ENCODE assay signal across 27 cellular contexts in genomic region chr10:121572857-121573540, GRCh38. TPM values are rescaled to one million over a fixed set of nuclear protein-coding genes. Genes with fewer than 3 reads are reported as not detected.
DNase-seq lines count a peak whose midpoint lies in the region; ATAC-seq, FAIRE-seq and TF ChIP-seq lines count a peak whose summit lies in the region.
"Had no signal": no experiment of that assay in that cellular context is flagged by ENCODE, and none has a peak within 500 bp of the region (broad histone marks: within the 10 kb centered on the region; RNA-seq: fewer than 3 reads in every experiment).

No MANE protein-coding gene starts in this region.

- no peaks in the 10 kb centered on the region for H3K9me3 Mint-ChIP-seq in progenitor cell of endocrine pancreas (ENCODE audit: low read depth)
- peaks cover 0 to 4% of the 10 kb centered on the region in 2 donors for H3K9me3 Mint-ChIP-seq in stimulated activated naive B cell treated with anti-CD40 and anti-IgM and Interleukin-4, amounts not matched to agents 10 μg/mL and 1 μg/mL and 100 μg/mL, for 72 hours
- H3K9me3 Mint-ChIP-seq: activated T-helper 1 cell treated with anti-CD3 and anti-CD28 coated beads, Interleukin-12 subunit alpha, Interleukin-12 subunit beta, Interleukin-2, Interleukin-4 antibody, amounts not matched to agents 30 ng/mL and 10 ng/mL and 1 ng/mL, durations not matched to agents 14 hours and 24 hours and 36 hours; nephron progenitor cell; T-cell had no signal

- ATAC-seq in right lobe of liver (no peak), GM19463 (IDR thresholded peaks at IDR 0.05; ENCODE audit: unreplicated experiment) (no peak)
- ATAC-seq in stimulated activated naive B cell treated with anti-CD40 and anti-IgM and Interleukin-4, amounts not matched to agents 10 μg/mL and 1 μg/mL and 100 μg/mL, for 72 hours (replicated peaks), result no peak
- ATAC-seq: activated CD8-positive, alpha-beta memory T cell treated with anti-CD3 and anti-CD28 coated beads, Interleukin-2, amount 10 ng/mL, durations not matched to agents 7 days and 5 days; activated naive CD4-positive, alpha-beta T cell treated with anti-CD3 and anti-CD28 coated beads, Interleukin-2, amount 50 U/mL, for 72 hours; gastrocnemius medialis; T-cell had no signal

- peak; percentile 21 for DNase-seq in A172 (ENCODE audit: low spot score)
- no peak for DNase-seq in esophagus muscularis mucosa (ENCODE audit: extremely low spot score)
- DNase-seq in progenitor cell of endocrine pancreas (ENCODE audit: low spot score, unreplicated experiment), result no peak
- DNase-seq in GM12892 (ENCODE audit: insufficient read length), result no peak
- no peak for DNase-seq in right lobe of liver
- DNase-seq in stimulated activated naive B cell treated with anti-CD40 and anti-IgM and Interleukin-4, amounts not matched to agents 10 μg/mL and 1 μg/mL and 100 μg/mL, for 72 hours, result no peak
- DNase-seq: activated CD4-positive, alpha-beta T cell treated with anti-CD3 and anti-CD28 coated beads for 4 hours; activated CD8-positive, alpha-beta memory T cell treated with anti-CD3 and anti-CD28 coated beads, Interleukin-2, amount 10 ng/mL, durations not matched to agents 7 days and 5 days; effector CD4-positive, alpha-beta T cell; gastrocnemius medialis; GM23248; Karpas-422; mesenchymal stem cell; nephron progenitor cell; SHP77 treated with DMSO at 0.1 percent for 48 hours; spleen; stimulated activated CD4-positive, alpha-beta T cell treated with anti-CD3 and anti-CD28 coated beads, Interleukin-4, amount 100 ng/mL, for 4 hours; T-cell had no signal

- TF ChIP-seq EP300 in esophagus muscularis mucosa (IDR thresholded peaks at IDR 0.05), result no peak

- TF ChIP-seq POLR2A in esophagus muscularis mucosa (IDR thresholded peaks at IDR 0.05; ENCODE audit: low read depth) (no peak), GM12892 (IDR thresholded peaks at IDR 0.05; ENCODE audit: low read depth, low read length) (no peak), right lobe of liver (IDR thresholded peaks at IDR 0.05) (no peak)

- POLR2A ChIA-PET in HEK293 (lab: Yijun Ruan, JAX), result interaction anchor here (0.6 kb wide), 1 partner anchor 35 kb away, joined by 6 read pairs; no protein-coding TSS in a partner anchor

- H3K27ac ChIP-seq in HEK293 (ENCODE audit: extremely low read depth, low read depth, low read length) (peak overlapping the region; percentile 69), esophagus muscularis mucosa (replicated peaks in 1 of 4) (peak overlapping the region; percentile 77 to 85 (median 82)), right lobe of liver (no peak overlapping the region)
- H3K27ac ChIP-seq: ascending aorta; BLaER1 treated with 17β-estradiol and CSF1 and Interleukin-3, amounts not matched to agents 10 nM and 100 nM; gastrocnemius medialis; GM23248; spleen had no signal

- H3K4me1 Mint-ChIP-seq in progenitor cell of endocrine pancreas (ENCODE audit: low read depth), result peaks cover 42% of the 10 kb centered on the region
- H3K4me1 Mint-ChIP-seq in stimulated activated naive B cell treated with anti-CD40 and anti-IgM and Interleukin-4, amounts not matched to agents 10 μg/mL and 1 μg/mL and 100 μg/mL, for 72 hours, result no peaks in the 10 kb centered on the region
- H3K4me1 Mint-ChIP-seq: activated CD8-positive, alpha-beta memory T cell treated with anti-CD3 and anti-CD28 coated beads, Interleukin-2, amount 10 ng/mL, durations not matched to agents 7 days and 5 days; T-cell had no signal

- H3K36me3 Mint-ChIP-seq in progenitor cell of endocrine pancreas (ENCODE audit: insufficient read depth), result peaks cover 17% of the 10 kb centered on the region
- no peaks in the 10 kb centered on the region for H3K36me3 Mint-ChIP-seq in stimulated activated naive B cell treated with anti-CD40 and anti-IgM and Interleukin-4, amounts not matched to agents 10 μg/mL and 1 μg/mL and 100 μg/mL, for 72 hours
- H3K36me3 Mint-ChIP-seq: activated CD8-positive, alpha-beta memory T cell treated with anti-CD3 and anti-CD28 coated beads, Interleukin-2, amount 10 ng/mL, durations not matched to agents 7 days and 5 days; activated naive CD4-positive, alpha-beta T cell treated with anti-CD3 and anti-CD28 coated beads, Interleukin-2, amount 50 U/mL, for 72 hours; T-cell had no signal

- no peak overlapping the region for H3K4me3 Mint-ChIP-seq in progenitor cell of endocrine pancreas (ENCODE audit: low read depth)
- H3K4me3 Mint-ChIP-seq in stimulated activated naive B cell treated with anti-CD40 and anti-IgM and Interleukin-4, amounts not matched to agents 10 μg/mL and 1 μg/mL and 100 μg/mL, for 72 hours, result no peak overlapping the region
- H3K4me3 Mint-ChIP-seq: activated CD8-positive, alpha-beta memory T cell treated with anti-CD3 and anti-CD28 coated beads, Interleukin-2, amount 10 ng/mL, durations not matched to agents 7 days and 5 days; activated T-helper 1 cell treated with anti-CD3 and anti-CD28 coated beads, Interleukin-12 subunit alpha, Interleukin-12 subunit beta, Interleukin-2, Interleukin-4 antibody, amounts not matched to agents 30 ng/mL and 10 ng/mL and 1 ng/mL, durations not matched to agents 14 hours and 24 hours and 36 hours; nephron progenitor cell; T-cell had no signal

- H3K9me3 ChIP-seq in HEK293 (ENCODE audit: control insufficient read depth, insufficient read depth, low read depth, low read length) (no peaks in the 10 kb centered on the region), esophagus muscularis mucosa (no peaks in the 10 kb centered on the region), right lobe of liver (no peaks in the 10 kb centered on the region)
- H3K9me3 ChIP-seq: ascending aorta; BLaER1 treated with 17β-estradiol and CSF1 and Interleukin-3, amounts not matched to agents 10 nM and 100 nM; gastrocnemius medialis; spleen had no signal

- CTCF ChIA-PET in HEK293 (lab: Yijun Ruan, JAX), result interaction anchor here (0.6 to 1.4 kb wide), 4 partner anchors 17 to 624 kb away, joined by 3 read pairs; no protein-coding TSS in a partner anchor

- H3K27ac Mint-ChIP-seq in progenitor cell of endocrine pancreas, result peak overlapping the region; percentile 49
- H3K27ac Mint-ChIP-seq in stimulated activated naive B cell treated with anti-CD40 and anti-IgM and Interleukin-4, amounts not matched to agents 10 μg/mL and 1 μg/mL and 100 μg/mL, for 72 hours, result no peak overlapping the region
- H3K27ac Mint-ChIP-seq: activated CD8-positive, alpha-beta memory T cell treated with anti-CD3 and anti-CD28 coated beads, Interleukin-2, amount 10 ng/mL, durations not matched to agents 7 days and 5 days; activated naive CD4-positive, alpha-beta T cell treated with anti-CD3 and anti-CD28 coated beads, Interleukin-2, amount 50 U/mL, for 72 hours; activated T-helper 1 cell treated with anti-CD3 and anti-CD28 coated beads, Interleukin-12 subunit alpha, Interleukin-12 subunit beta, Interleukin-2, Interleukin-4 antibody, amounts not matched to agents 30 ng/mL and 10 ng/mL and 1 ng/mL, durations not matched to agents 14 hours and 24 hours and 36 hours; nephron progenitor cell; T-cell had no signal

- H3K27me3 ChIP-seq in esophagus muscularis mucosa (no peaks in the 10 kb centered on the region), right lobe of liver (no peaks in the 10 kb centered on the region)
- H3K27me3 ChIP-seq: ascending aorta; BLaER1 treated with 17β-estradiol and CSF1 and Interleukin-3, amounts not matched to agents 10 nM and 100 nM had no signal

- no peaks in the 10 kb centered on the region for H3K27me3 Mint-ChIP-seq in progenitor cell of endocrine pancreas
- H3K27me3 Mint-ChIP-seq in stimulated activated naive B cell treated with anti-CD40 and anti-IgM and Interleukin-4, amounts not matched to agents 10 μg/mL and 1 μg/mL and 100 μg/mL, for 72 hours, result peaks cover 0 to 6% of the 10 kb centered on the region in 2 donors
- H3K27me3 Mint-ChIP-seq: activated CD8-positive, alpha-beta memory T cell treated with anti-CD3 and anti-CD28 coated beads, Interleukin-2, amount 10 ng/mL, durations not matched to agents 7 days and 5 days had no signal

- H3K4me3 ChIP-seq in HEK293 (ENCODE audit: low read depth, low read length) (no peak overlapping the region), esophagus muscularis mucosa (peak overlapping the region; percentile 24 to 34 (median 27)), right lobe of liver (no peak overlapping the region)
- H3K4me3 ChIP-seq: ascending aorta; BLaER1 treated with 17β-estradiol and CSF1 and Interleukin-3, amounts not matched to agents 10 nM and 100 nM; gastrocnemius medialis; GM23248; spleen had no signal

- TF ChIP-seq CTCF in HEK293 (tag by site-specific recombination; IDR thresholded peaks at IDR 0.05) (no peak), esophagus muscularis mucosa (IDR thresholded peaks at IDR 0.05) (no peak), progenitor cell of endocrine pancreas (IDR thresholded peaks at IDR 0.05; ENCODE audit: unreplicated experiment) (no peak), right lobe of liver (IDR thresholded peaks at IDR 0.05) (no peak)

- FAIRE-seq in GM12892 (lab: Jason Lieb, UNC), result no peak
- FAIRE-seq: GM12891, HTR-8/SVneo, TTC549 had no signal

- intact Hi-C loops in esophagus muscularis mucosa (cut with DNase I) (no loop called here), right lobe of liver (cut with DNase I) (no loop called here)

- H3K36me3 ChIP-seq in HEK293 (ENCODE audit: control insufficient read depth in 2 of 2, insufficient read depth in 1 of 2, low read length in 2 of 2) (no peaks in the 10 kb centered on the region), esophagus muscularis mucosa (no peaks in the 10 kb centered on the region), right lobe of liver (no peaks in the 10 kb centered on the region)
- H3K36me3 ChIP-seq: ascending aorta; BLaER1 treated with 17β-estradiol and CSF1 and Interleukin-3, amounts not matched to agents 10 nM and 100 nM; gastrocnemius medialis; spleen had no signal

- peaks cover 20% of the 10 kb centered on the region for H3K4me1 ChIP-seq in HEK293 (ENCODE audit: control insufficient read depth, insufficient read depth, low read length)
- H3K4me1 ChIP-seq in esophagus muscularis mucosa, result peaks cover 0 to 77% (median 70%) of the 10 kb centered on the region in 4 donors
- peaks cover 0 to 4% (median 0%) of the 10 kb centered on the region in 4 donors for H3K4me1 ChIP-seq in right lobe of liver
- H3K4me1 ChIP-seq: ascending aorta; BLaER1 treated with 17β-estradiol and CSF1 and Interleukin-3, amounts not matched to agents 10 nM and 100 nM; gastrocnemius medialis; spleen had no signal

- WGBS in esophagus muscularis mucosa, result 35% methylated on average over 14 of the region's 14 CpGs
- 60% methylated on average over 14 of the region's 14 CpGs for WGBS in right lobe of liver (ENCODE audit: insufficient coverage, low coverage, low lambda C conversion rate, missing lambda C conversion rate)

TF ChIP-seq in HEK293, 187 proteins besides CTCF, POLR2A, EP300 and RAD21 (continues in another document):
- TF ChIP-seq ZNF24 (tag by site-specific recombination; IDR thresholded peaks at IDR 0.05), result no peak
- TF ChIP-seq ZNF624 (tag by site-specific recombination; IDR thresholded peaks at IDR 0.05), result no peak

RNA-seq across cellular contexts. Expression of gene FGFR2, which starts 25.2 kb away (rescaled TPM):
- 0.19 TPM in 1 of 2 replicates, not detected in the other for total RNA-seq in A172 (2014; rRNA removed; shearing (Covaris generic))
- total RNA-seq in esophagus muscularis mucosa, result 10 to 100 TPM; 58.6 to 74.0 (median 60.5) TPM
- total RNA-seq in progenitor cell of endocrine pancreas, result 146 and 149 TPM in 2 replicates
- polyA plus RNA-seq in GM12892 (2012; ENCODE audit: missing spikeins), result not detected
- total RNA-seq in right lobe of liver, result 10 to 100 TPM; 14.4 to 33.7 (median 23.0) TPM
- total RNA-seq: activated naive CD4-positive, alpha-beta T cell treated with anti-CD3 and anti-CD28 coated beads, Interleukin-2, amount 50 U/mL, for 72 hours; activated T-helper 1 cell treated with anti-CD3 and anti-CD28 coated beads, Interleukin-12 subunit alpha, Interleukin-12 subunit beta, Interleukin-2, Interleukin-4 antibody, amounts not matched to agents 30 ng/mL and 10 ng/mL and 1 ng/mL, durations not matched to agents 14 hours and 24 hours and 36 hours; GM23248 had no signal

Comparison
In these comparisons a context has a peak if more than half of its experiments do, and no peak if none do; other contexts are left out.
1. H3K27ac ChIP-seq: peak in HEK293 (single experiment) and esophagus muscularis mucosa (4 of 4); none in right lobe of liver (0 of 3).
2. H3K4me3 ChIP-seq: peak in esophagus muscularis mucosa (4 of 4); none in HEK293 (single experiment) and right lobe of liver (0 of 3).
3. RNA of gene FGFR2, which starts 25.2 kb away (total RNA-seq): 146 to 149 TPM in progenitor cell of endocrine pancreas, 58.6 to 74.0 TPM in esophagus muscularis mucosa and 14.4 to 33.7 TPM in right lobe of liver; 0.19 TPM in A172; every median in the first group is over 10 times any median in the second.